8 cellular contexts compared by ENCODE assay signal in genomic region chr21:45981641-45982255, GRCh38. TPM values are rescaled to one million over a fixed set of nuclear protein-coding genes. Genes with fewer than 3 reads are reported as not detected.
DNase-seq lines count a peak whose midpoint lies in the region; ATAC-seq and TF ChIP-seq lines count a peak whose summit lies in the region.

Gene COL6A1 (plus strand): TSS chr21:45981770. CDS start chr21:45981851, 81 bp downstream.

- ATAC-seq in left lobe of liver (peak; percentile 81), HG03469 (IDR thresholded peaks at IDR 0.05; ENCODE audit: unreplicated experiment) (no peak)
- peak; percentile 44 for ATAC-seq in stimulated activated memory B cell treated with anti-CD40 and anti-IgM and Interleukin-4, amounts not matched to agents 10 μg/mL and 1 μg/mL and 100 μg/mL, for 72 hours

- no peak for TF ChIP-seq CTCF in dorsolateral prefrontal cortex (IDR thresholded peaks at IDR 0.05 in 54 of 56, conservative IDR thresholded peaks at IDR 0.05 in 2 of 56; ENCODE audit: low read depth in 1 of 56, partially characterized antibody in 56 of 56)

- no peak within 1 kb of the TSS for H3K27ac Mint-ChIP-seq in T-helper 2 cell treated with Interferon-gamma antibody and Interleukin-4, amounts not matched to agents 5 μg/mL and 100 μg/mL, for 36 hours
- no peak within 1 kb of the TSS for H3K27ac Mint-ChIP-seq in stimulated activated memory B cell treated with anti-CD40 and anti-IgM and Interleukin-4, amounts not matched to agents 10 μg/mL and 1 μg/mL and 100 μg/mL, for 72 hours

- DNase-seq in A172 (ENCODE audit: low spot score) = peak; percentile 33
- peak; percentile 45 for DNase-seq in H4 (ENCODE audit: low spot score)
- no peak for DNase-seq in T-helper 2 cell treated with Interferon-gamma antibody and Interleukin-4, amounts not matched to agents 5 μg/mL and 100 μg/mL, for 36 hours (ENCODE audit: low spot score)
- peak in 7 of 10 donors; percentile 22 to 66 (median 45) for DNase-seq in dorsolateral prefrontal cortex
- DNase-seq in left lobe of liver (ENCODE audit: low spot score) = peak; percentile 72
- DNase-seq in DMS153 treated with DMSO at 0.1 percent for 48 hours (lab: John Stamatoyannopoulos, UW; ENCODE audit: unreplicated experiment) = no peak

- intact Hi-C loops in dorsolateral prefrontal cortex (cut with DNase I) = no loop called here

- peaks cover 0 to 20% (median 0%) of the 10 kb centered on the region in 45 donors for H3K27me3 ChIP-seq in dorsolateral prefrontal cortex

- peak within 1 kb of the TSS in 42 of 59 donors; percentile 21 to 83 (median 64) for H3K27ac ChIP-seq in dorsolateral prefrontal cortex

- H3K27me3 Mint-ChIP-seq in T-helper 2 cell treated with Interferon-gamma antibody and Interleukin-4, amounts not matched to agents 5 μg/mL and 100 μg/mL, for 36 hours (ENCODE audit: low read depth) = peaks cover 12% of the 10 kb centered on the region
- H3K27me3 Mint-ChIP-seq in stimulated activated memory B cell treated with anti-CD40 and anti-IgM and Interleukin-4, amounts not matched to agents 10 μg/mL and 1 μg/mL and 100 μg/mL, for 72 hours = peaks cover 7% of the 10 kb centered on the region

- H3K4me1 Mint-ChIP-seq in T-helper 2 cell treated with Interferon-gamma antibody and Interleukin-4, amounts not matched to agents 5 μg/mL and 100 μg/mL, for 36 hours (ENCODE audit: low read depth) = no peaks in the 10 kb centered on the region
- H3K4me1 Mint-ChIP-seq in stimulated activated memory B cell treated with anti-CD40 and anti-IgM and Interleukin-4, amounts not matched to agents 10 μg/mL and 1 μg/mL and 100 μg/mL, for 72 hours = no peaks in the 10 kb centered on the region

- no peaks in the 10 kb centered on the region for H3K9me3 Mint-ChIP-seq in T-helper 2 cell treated with Interferon-gamma antibody and Interleukin-4, amounts not matched to agents 5 μg/mL and 100 μg/mL, for 36 hours
- peaks cover 9% of the 10 kb centered on the region for H3K9me3 Mint-ChIP-seq in stimulated activated memory B cell treated with anti-CD40 and anti-IgM and Interleukin-4, amounts not matched to agents 10 μg/mL and 1 μg/mL and 100 μg/mL, for 72 hours

- H3K4me3 ChIP-seq in dorsolateral prefrontal cortex = peak within 1 kb of the TSS; percentile 52 to 83 (median 68)

- no peaks in the 10 kb centered on the region for H3K36me3 Mint-ChIP-seq in T-helper 2 cell treated with Interferon-gamma antibody and Interleukin-4, amounts not matched to agents 5 μg/mL and 100 μg/mL, for 36 hours (ENCODE audit: low read depth)
- no peaks in the 10 kb centered on the region for H3K36me3 Mint-ChIP-seq in stimulated activated memory B cell treated with anti-CD40 and anti-IgM and Interleukin-4, amounts not matched to agents 10 μg/mL and 1 μg/mL and 100 μg/mL, for 72 hours

- H3K4me3 Mint-ChIP-seq in T-helper 2 cell treated with Interferon-gamma antibody and Interleukin-4, amounts not matched to agents 5 μg/mL and 100 μg/mL, for 36 hours = peak within 1 kb of the TSS; percentile 48
- H3K4me3 Mint-ChIP-seq in stimulated activated memory B cell treated with anti-CD40 and anti-IgM and Interleukin-4, amounts not matched to agents 10 μg/mL and 1 μg/mL and 100 μg/mL, for 72 hours = peak within 1 kb of the TSS; percentile 39

RNA-seq across cellular contexts. Expression of gene COL6A1, which starts in this region (rescaled TPM):
- 329 and 393 TPM in 2 replicates for total RNA-seq in A172 (2014; rRNA removed; shearing (Covaris generic))
- total RNA-seq in H4 (2014; rRNA removed; shearing (Covaris generic)) = 29.6 and 34.1 TPM in 2 replicates
- total RNA-seq in dorsolateral prefrontal cortex (100 to 1,000 TPM in 9 of 120 experiments, 10 to 100 TPM in 111; 33.4 to 128 (median 64.7) TPM), left lobe of liver (48.0 TPM)

Comparison
In these comparisons a context has a peak if more than half of its experiments do, and no peak if none do; other contexts are left out.
1. DNase-seq: peak in A172 (single experiment), H4 (single experiment), dorsolateral prefrontal cortex (7 of 10) and left lobe of liver (single experiment); none in T-helper 2 cell treated with Interferon-gamma antibody and Interleukin-4, amounts not matched to agents 5 μg/mL and 100 μg/mL, for 36 hours (single experiment) and DMS153 treated with DMSO at 0.1 percent for 48 hours (single experiment).